Comparison of ENCODE assay signal across 12 cellular contexts in the genomic region with DNA sequence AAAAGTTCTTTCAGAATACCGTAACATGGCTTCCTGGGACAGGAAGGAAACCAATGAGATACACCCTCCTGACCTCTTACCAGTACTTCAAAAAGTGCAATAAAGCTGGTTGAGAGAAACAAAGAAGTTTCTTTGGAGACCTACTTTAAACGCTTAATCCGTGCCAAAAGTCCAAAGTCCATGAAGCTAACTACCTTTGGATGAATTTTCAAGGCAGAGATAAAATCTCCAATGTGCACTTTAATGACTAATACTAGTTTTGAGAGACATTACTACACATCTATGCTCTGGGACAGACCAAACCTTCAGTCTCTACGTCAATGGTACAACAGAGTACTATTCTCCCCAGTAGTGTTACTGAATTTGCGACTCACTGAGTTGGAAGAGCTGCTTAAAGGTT. TPM values are rescaled to one million over a fixed set of nuclear protein-coding genes. Genes with fewer than 3 reads are reported as not detected.
A peak's percentile ranks its signal among the peaks of the same experiment; 100 is the strongest.
DNase-seq lines count a peak whose midpoint lies in the region; ATAC-seq, FAIRE-seq and TF ChIP-seq lines count a peak whose summit lies in the region.
"Had no signal": no experiment of that assay in that cellular context is flagged by ENCODE, and none has a peak within 500 bp of the region (broad histone marks: within the 10 kb centered on the region; RNA-seq: fewer than 3 reads in every experiment).

No MANE protein-coding gene starts in this region.

- H3K27ac Mint-ChIP-seq in activated CD8-positive, alpha-beta T cell treated with anti-CD3 and anti-CD28 coated beads for 36 hours: peak overlapping the region; percentile 40
- no peak overlapping the region for H3K27ac Mint-ChIP-seq in activated CD8-positive, alpha-beta memory T cell treated with anti-CD3 and anti-CD28 coated beads, Interleukin-2, amount 10 ng/mL, durations not matched to agents 7 days and 5 days

- peaks cover 70% of the 10 kb centered on the region for H3K4me1 ChIP-seq in left ventricle myocardium inferior
- H3K4me1 ChIP-seq in gastrocnemius medialis: peaks cover 53 to 80% of the 10 kb centered on the region in 2 donors

- H3K9me3 Mint-ChIP-seq in activated CD8-positive, alpha-beta T cell treated with anti-CD3 and anti-CD28 coated beads for 36 hours: peaks cover 3% of the 10 kb centered on the region
- peaks cover 6% of the 10 kb centered on the region for H3K9me3 Mint-ChIP-seq in activated CD8-positive, alpha-beta memory T cell treated with anti-CD3 and anti-CD28 coated beads, Interleukin-2, amount 10 ng/mL, durations not matched to agents 7 days and 5 days (ENCODE audit: low read depth)

- peaks cover 23% of the 10 kb centered on the region for H3K36me3 Mint-ChIP-seq in activated CD8-positive, alpha-beta T cell treated with anti-CD3 and anti-CD28 coated beads for 36 hours (ENCODE audit: low read depth)
- H3K36me3 Mint-ChIP-seq in activated CD8-positive, alpha-beta memory T cell treated with anti-CD3 and anti-CD28 coated beads, Interleukin-2, amount 10 ng/mL, durations not matched to agents 7 days and 5 days: peaks cover 37% of the 10 kb centered on the region

- H3K9me3 ChIP-seq in left ventricle myocardium inferior (replicated peaks) (no peaks in the 10 kb centered on the region), gastrocnemius medialis (no peaks in the 10 kb centered on the region)

- peak; percentile 99 for DNase-seq in HT-29 (ENCODE audit: low spot score)
- DNase-seq in activated CD8-positive, alpha-beta T cell treated with anti-CD3 and anti-CD28 coated beads for 36 hours: no peak
- no peak for DNase-seq in left ventricle myocardium inferior
- no peak for DNase-seq in gastrocnemius medialis
- DNase-seq in activated CD8-positive, alpha-beta memory T cell treated with anti-CD3 and anti-CD28 coated beads, Interleukin-2, amount 10 ng/mL, durations not matched to agents 7 days and 5 days: no peak
- DNase-seq in H54 (ENCODE audit: insufficient read length, low spot score): no peak
- no peak for DNase-seq in NCI-H345 treated with DMSO at 0.1 percent for 48 hours (lab: John Stamatoyannopoulos, UW; ENCODE audit: unreplicated experiment)
- DNase-seq: NCI-H2107 had no signal

- H3K27me3 ChIP-seq in left ventricle myocardium inferior (ENCODE audit: low read depth): no peaks in the 10 kb centered on the region
- H3K27me3 ChIP-seq in gastrocnemius medialis: no peaks in the 10 kb centered on the region

- no peaks in the 10 kb centered on the region for H3K27me3 Mint-ChIP-seq in activated CD8-positive, alpha-beta T cell treated with anti-CD3 and anti-CD28 coated beads for 36 hours
- no peaks in the 10 kb centered on the region for H3K27me3 Mint-ChIP-seq in activated CD8-positive, alpha-beta memory T cell treated with anti-CD3 and anti-CD28 coated beads, Interleukin-2, amount 10 ng/mL, durations not matched to agents 7 days and 5 days

- POLR2A ChIA-PET in activated CD8-positive, alpha-beta T cell treated with anti-CD3 and anti-CD28 coated beads for 36 hours (lab: Charles Lee): interaction anchor here (1.1 kb wide), 1 partner anchor 9 kb away, joined by 4 read pairs; no protein-coding TSS in a partner anchor

- ATAC-seq in activated CD8-positive, alpha-beta T cell treated with anti-CD3 and anti-CD28 coated beads for 36 hours: peak; percentile 84
- peak; percentile 27 to 31 for ATAC-seq in gastrocnemius medialis
- no peak for ATAC-seq in activated CD8-positive, alpha-beta memory T cell treated with anti-CD3 and anti-CD28 coated beads, Interleukin-2, amount 10 ng/mL, durations not matched to agents 7 days and 5 days
- ATAC-seq in HG03108 (IDR thresholded peaks at IDR 0.05; ENCODE audit: unreplicated experiment): no peak

- peak overlapping the region; percentile 75 for H3K27ac ChIP-seq in left ventricle myocardium inferior (replicated peaks)
- H3K27ac ChIP-seq in gastrocnemius medialis: peak overlapping the region; percentile 29 to 64 (median 54)
- H3K27ac ChIP-seq: RWPE1 had no signal

- no peak for FAIRE-seq in H54 (lab: Jason Lieb, UNC)
- FAIRE-seq: colon, G401.6 had no signal

- H3K4me3 ChIP-seq in left ventricle myocardium inferior (peak overlapping the region; percentile 26), gastrocnemius medialis (no peak overlapping the region)

- TF ChIP-seq POLR2A in gastrocnemius medialis (IDR thresholded peaks at IDR 0.05) (no peak), H54 (IDR thresholded peaks at IDR 0.05; ENCODE audit: low read depth, low read length) (no peak)

- peaks cover 66% of the 10 kb centered on the region for H3K4me1 Mint-ChIP-seq in activated CD8-positive, alpha-beta T cell treated with anti-CD3 and anti-CD28 coated beads for 36 hours (ENCODE audit: low read depth)
- peaks cover 23% of the 10 kb centered on the region for H3K4me1 Mint-ChIP-seq in activated CD8-positive, alpha-beta memory T cell treated with anti-CD3 and anti-CD28 coated beads, Interleukin-2, amount 10 ng/mL, durations not matched to agents 7 days and 5 days

- H3K4me3 Mint-ChIP-seq in activated CD8-positive, alpha-beta T cell treated with anti-CD3 and anti-CD28 coated beads for 36 hours: no peak overlapping the region
- no peak overlapping the region for H3K4me3 Mint-ChIP-seq in activated CD8-positive, alpha-beta memory T cell treated with anti-CD3 and anti-CD28 coated beads, Interleukin-2, amount 10 ng/mL, durations not matched to agents 7 days and 5 days

- TF ChIP-seq CTCF in activated CD8-positive, alpha-beta T cell treated with anti-CD3 and anti-CD28 coated beads for 36 hours (IDR thresholded peaks at IDR 0.05): no peak
- TF ChIP-seq CTCF in left ventricle myocardium inferior (IDR thresholded peaks at IDR 0.05; ENCODE audit: borderline replicate concordance) (no peak), gastrocnemius medialis (IDR thresholded peaks at IDR 0.05 in 4 of 5, conservative IDR thresholded peaks at IDR 0.05 in 1 of 5) (no peak)

- CTCF ChIA-PET in activated CD8-positive, alpha-beta T cell treated with anti-CD3 and anti-CD28 coated beads for 36 hours (lab: Charles Lee): interaction anchor here (1.1 kb wide), 1 partner anchor 105 kb away, joined by 4 read pairs; no protein-coding TSS in a partner anchor
- CTCF ChIA-PET in activated CD8-positive, alpha-beta memory T cell treated with anti-CD3 and anti-CD28 coated beads, Interleukin-2, amount 10 ng/mL, durations not matched to agents 7 days and 5 days (lab: Charles Lee): no interaction called here

- in situ Hi-C loops in gastrocnemius medialis (cut with MboI; ENCODE audit: low sequenced_read_pairs in 4 of 4): no loop called here

- H3K36me3 ChIP-seq in left ventricle myocardium inferior (peaks cover under 1% of the 10 kb centered on the region), gastrocnemius medialis (peaks cover 0 to 6% of the 10 kb centered on the region in 2 donors)

- intact Hi-C loops in activated CD8-positive, alpha-beta T cell treated with anti-CD3 and anti-CD28 coated beads for 36 hours (cut with micrococcal nuclease): no loop called here
- intact Hi-C loops in left ventricle myocardium inferior (cut with micrococcal nuclease): no loop called here
- intact Hi-C loops in gastrocnemius medialis (cut with DNase I; ENCODE audit: low total_unique reads): no loop called here

RNA-seq across cellular contexts. Expression of a gene that starts 46.1 kb away (rescaled TPM):
- 96.5 and 96.8 TPM in 2 replicates for total RNA-seq in HT-29 (2014; rRNA removed; shearing (Covaris generic))
- 10 to 100 TPM; 22.4 to 22.6 TPM for total RNA-seq in activated CD8-positive, alpha-beta T cell treated with anti-CD3 and anti-CD28 coated beads for 36 hours
- 112 TPM for total RNA-seq in left ventricle myocardium inferior
- 100 to 1,000 TPM in 2 of 4 donors, 10 to 100 TPM in 2; 82.7 to 162 (median 103) TPM for total RNA-seq in gastrocnemius medialis
- total RNA-seq in activated CD8-positive, alpha-beta memory T cell treated with anti-CD3 and anti-CD28 coated beads, Interleukin-2, amount 10 ng/mL, durations not matched to agents 7 days and 5 days: 10 to 100 TPM; 27.9 to 28.3 TPM

Comparison
In these comparisons a context has a peak if more than half of its experiments do, and no peak if none do; other contexts are left out.
1. ATAC-seq: peak in activated CD8-positive, alpha-beta T cell treated with anti-CD3 and anti-CD28 coated beads for 36 hours (single experiment) and gastrocnemius medialis (2 of 2); none in activated CD8-positive, alpha-beta memory T cell treated with anti-CD3 and anti-CD28 coated beads, Interleukin-2, amount 10 ng/mL, durations not matched to agents 7 days and 5 days (single experiment) and HG03108 (single experiment).